In genomic region chr7:16891338-16891737, GRCh38 we compare ENCODE assay signal across 8 cellular contexts. TPM values are rescaled to one million over a fixed set of nuclear protein-coding genes. Genes with fewer than 3 reads are reported as not detected.
DNase-seq lines count a peak whose midpoint lies in the region; ATAC-seq and TF ChIP-seq lines count a peak whose summit lies in the region.

No MANE protein-coding gene starts in this region.

- H3K79me2 ChIP-seq in PC-3 (ENCODE audit: low read length) (no peaks in the 10 kb centered on the region), neural cell (replicated peaks; ENCODE audit: insufficient read depth, low read length) (no peaks in the 10 kb centered on the region)

- DNase-seq in AG09319 (ENCODE audit: extremely low read depth, low read depth) (peak; percentile 25), GM12865 (ENCODE audit: low read depth) (peak; percentile 24), PC-3 (peak; percentile 85), activated gamma-delta T cell treated with Interleukin-2 at 50 U/mL for 16 hours (no peak), SKM-1 treated with dmso at 0.1 percent for 144 hours (lab: John Stamatoyannopoulos, UW; ENCODE audit: unreplicated experiment) (no peak)

- H3F3A ChIP-seq in PC-3 (ENCODE audit: low read length, unreplicated experiment) (no peaks in the 10 kb centered on the region), neural cell (ENCODE audit: insufficient read depth, low read length, poor library complexity, severe bottlenecking) (no peaks in the 10 kb centered on the region)

- BruUV-seq in PC-3 (replicated peaks; lab: Mats Ljungman, UMichigan): no TSS peak

- TF ChIP-seq RAD21 in neural cell (conservative IDR thresholded peaks at IDR 0.05): peak; percentile 78

- H3K36me3 ChIP-seq in PC-3 (ENCODE audit: low read depth, low read length): no peaks in the 10 kb centered on the region
- no peaks in the 10 kb centered on the region for H3K36me3 ChIP-seq in neural cell (ENCODE audit: insufficient read depth, low read length)

- H3K9me2 ChIP-seq in PC-3 (replicated peaks; ENCODE audit: low read length) (no peaks in the 10 kb centered on the region), neural cell (ENCODE audit: insufficient read depth, low read length) (no peaks in the 10 kb centered on the region)

- peak overlapping the region; percentile 45 for H3K27ac ChIP-seq in PC-3 (ENCODE audit: low read length)
- no peak overlapping the region for H3K27ac ChIP-seq in neural cell (ENCODE audit: low read length)

- H3K27me3 ChIP-seq in PC-3 (ENCODE audit: low read length) (no peaks in the 10 kb centered on the region), neural cell (ENCODE audit: insufficient read depth, low read depth, low read length) (no peaks in the 10 kb centered on the region)

- H3K9me3 ChIP-seq in PC-3 (ENCODE audit: low read length) (no peaks in the 10 kb centered on the region), neural cell (ENCODE audit: low read length) (no peaks in the 10 kb centered on the region)

- CTCF ChIA-PET in PC-3 (lab: Charles Lee): interaction anchor here (0.5 to 2.2 kb wide), 11 partner anchors 26 to 1307 kb away, joined by 3 to 19 read pairs (median 4); partner anchors contain the start of gene AGR2

- H2AFZ ChIP-seq in PC-3 (ENCODE audit: low read length) (no peak overlapping the region), neural cell (ENCODE audit: low read depth, low read length) (no peak overlapping the region)

- peak; percentile 74 for ATAC-seq in HG03442 (IDR thresholded peaks at IDR 0.05; ENCODE audit: unreplicated experiment)
- ATAC-seq in PC-3: peak; percentile 87
- ATAC-seq in esophagus mucosa: peak; percentile 69

- H4K20me1 ChIP-seq in PC-3 (ENCODE audit: low read length) (no peaks in the 10 kb centered on the region), neural cell (ENCODE audit: insufficient read depth) (no peaks in the 10 kb centered on the region)

- H3K4me1 ChIP-seq in PC-3 (ENCODE audit: insufficient read depth, low read length): peaks cover 37% of the 10 kb centered on the region

- TF ChIP-seq CTCF in AG09319 (IDR thresholded peaks at IDR 0.05; ENCODE audit: low read depth, low read length): peak; percentile 73
- TF ChIP-seq CTCF in GM12865 (IDR thresholded peaks at IDR 0.05; ENCODE audit: insufficient read depth, low read depth, low read length, missing control alignments): peak; percentile 28
- TF ChIP-seq CTCF in PC-3 (conservative IDR thresholded peaks at IDR 0.05; ENCODE audit: low read depth, low read length): peak; percentile 88
- peak; percentile 65 for TF ChIP-seq CTCF in neural cell (IDR thresholded peaks at IDR 0.05; ENCODE audit: poor library complexity, severe bottlenecking)

- H3K4me2 ChIP-seq in PC-3 (ENCODE audit: low read length): peak overlapping the region; percentile 38
- H3K4me2 ChIP-seq in neural cell (ENCODE audit: low read length): no peak overlapping the region

- no peak for TF ChIP-seq EP300 in neural cell (conservative IDR thresholded peaks at IDR 0.05; ENCODE audit: poor library complexity, severe bottlenecking)

- POLR2A ChIA-PET in PC-3 (lab: Charles Lee; ENCODE audit: unreplicated experiment): interaction anchor here (0.5 to 0.9 kb wide), 5 partner anchors 41 to 385 kb away, joined by 3 to 21 read pairs (median 3); no protein-coding TSS in a partner anchor

- H3K9ac ChIP-seq in PC-3 (ENCODE audit: low read length): no peak overlapping the region
- H3K9ac ChIP-seq in neural cell (ENCODE audit: low read length): no peak overlapping the region

- intact Hi-C loops in PC-3 (cut with micrococcal nuclease): loop anchor here (1.0 to 2.0 kb wide), 7 partner anchors 27 to 755 kb away; no protein-coding TSS in a partner anchor

- no peak overlapping the region for H3K4me3 ChIP-seq in GM12865 (ENCODE audit: low read depth, low read length)
- no peak overlapping the region for H3K4me3 ChIP-seq in PC-3 (ENCODE audit: low read length)
- no peak overlapping the region for H3K4me3 ChIP-seq in neural cell (ENCODE audit: low read length)

TF ChIP-seq in neural cell, 6 proteins besides CTCF, POLR2A, EP300 and RAD21:
- peak; percentile 72 for TF ChIP-seq SMC3 (conservative IDR thresholded peaks at IDR 0.05; ENCODE audit: poor library complexity)
- TF ChIP-seq EZH2 (IDR thresholded peaks at IDR 0.05; ENCODE audit: borderline replicate concordance, insufficient read depth, low read length, poor library complexity, severe bottlenecking): no peak

RNA-seq across cellular contexts. Expression of gene AGR3, which starts 9.6 kb away (rescaled TPM):
- total RNA-seq in PC-3 (2014; rRNA removed): not detected in 2 replicates
- total RNA-seq in esophagus mucosa: not detected
- polyA plus RNA-seq in neural cell: not detected in 2 replicates
- polyA minus RNA-seq in neural cell: not detected in 2 replicates

Comparison
In these comparisons a context has a peak if more than half of its experiments do, and no peak if none do; other contexts are left out.
1. DNase-seq: peak in AG09319 (single experiment), GM12865 (single experiment) and PC-3 (single experiment); none in activated gamma-delta T cell treated with Interleukin-2 at 50 U/mL for 16 hours (single experiment) and SKM-1 treated with dmso at 0.1 percent for 144 hours (single experiment).
2. CTCF ChIP-seq: peak in every context shown above with its lines; median percentile 88 in PC-3; 73 in AG09319; 65 in neural cell; 28 in GM12865.
3. Peak in every context shown above with its lines, with median percentiles within 50 percentile points of each other: ATAC-seq.